In genomic region chr21:46294647-46295176, GRCh38 we compare ENCODE assay signal across 10 cellular contexts. TPM values are rescaled to one million over a fixed set of nuclear protein-coding genes. Genes with fewer than 3 reads are reported as not detected.
DNase-seq lines count a peak whose midpoint lies in the region; ATAC-seq and TF ChIP-seq lines count a peak whose summit lies in the region.
"Had no signal": no experiment of that assay in that cellular context is flagged by ENCODE, and none has a peak within 500 bp of the region (broad histone marks: within the 10 kb centered on the region; RNA-seq: fewer than 3 reads in every experiment).

No MANE protein-coding gene starts in this region.

- H3K4me1 ChIP-seq in lung (ENCODE audit: control insufficient read depth in 2 of 2, insufficient read depth in 2 of 2, low read length in 2 of 2) (peaks cover 0 to 2% of the 10 kb centered on the region in 2 donors), colonic mucosa (no peaks in the 10 kb centered on the region)

- H3K4me3 ChIP-seq in lung (no peak overlapping the region), colonic mucosa (no peak overlapping the region)
- H3K4me3 ChIP-seq: ascending aorta had no signal

- no peak overlapping the region for H3K9ac ChIP-seq in colonic mucosa (ENCODE audit: low read depth in 2 of 2, low read length in 2 of 2)

- 45 to 59% methylated on average over 10 of the region's 10 CpGs for WGBS in lung, 2 donors

- intact Hi-C loops in colonic mucosa (cut with DNase I): no loop called here

- H3K27ac ChIP-seq in lung (ENCODE audit: low read depth in 1 of 2, low read length in 1 of 2): peak overlapping the region; percentile 33 to 42
- no peak overlapping the region for H3K27ac ChIP-seq in colonic mucosa
- H3K27ac ChIP-seq: ascending aorta had no signal

- H3K9me3 ChIP-seq in lung (ENCODE audit: control insufficient read depth in 2 of 2, insufficient read depth in 1 of 2, low read length in 1 of 2) (no peaks in the 10 kb centered on the region), colonic mucosa (no peaks in the 10 kb centered on the region)
- H3K9me3 ChIP-seq: ascending aorta had no signal

- H3K27me3 ChIP-seq in lung (ENCODE audit: control insufficient read depth, insufficient read depth) (no peaks in the 10 kb centered on the region), colonic mucosa (no peaks in the 10 kb centered on the region)
- H3K27me3 ChIP-seq: ascending aorta had no signal

- H3K36me3 ChIP-seq in lung (ENCODE audit: control insufficient read depth in 2 of 2, insufficient read depth in 2 of 2, low read length in 2 of 2) (peaks cover 3 to 8% of the 10 kb centered on the region in 2 donors), colonic mucosa (no peaks in the 10 kb centered on the region)

- DNase-seq in CD1c-positive myeloid dendritic cell (ENCODE audit: extremely low spot score): peak; percentile 72
- peak; percentile 33 for DNase-seq in HuH-7 (ENCODE audit: low spot score)
- DNase-seq in astrocyte of the hippocampus (ENCODE audit: low read depth, low spot score): peak; percentile 53
- no peak for DNase-seq in lung (ENCODE audit: low spot score)
- no peak for DNase-seq in activated gamma-delta T cell (lab: John Stamatoyannopoulos, UW)
- DNase-seq in T-helper 9 cell: no peak
- no peak for DNase-seq in colonic mucosa
- DNase-seq: nephron progenitor cell had no signal

- TF ChIP-seq CTCF in lung (IDR thresholded peaks at IDR 0.05; ENCODE audit: control extremely low read depth, extremely low read depth) (no peak), colonic mucosa (IDR thresholded peaks at IDR 0.05) (no peak)

- ATAC-seq in lung (ENCODE audit: insufficient read depth, low FRiP score) (no peak), HG02970 (IDR thresholded peaks at IDR 0.05; ENCODE audit: low FRiP score, unreplicated experiment) (no peak)

RNA-seq across cellular contexts. Expression of gene YBEY, which starts 8.6 kb away (rescaled TPM):
- 10 to 100 TPM; 12.7 to 17.4 TPM for total RNA-seq in lung
- polyA plus RNA-seq in lung: 10 to 100 TPM in 1 of 2 donors, 1 to 10 TPM in 1; 7.6 to 32.1 TPM
- 10 to 100 TPM in 1 of 2 donors, 1 to 10 TPM in 1; 8.0 to 12.4 TPM for total RNA-seq in colonic mucosa

RNA-seq across cellular contexts. Expression of gene MCM3AP, which starts 9.3 kb away (rescaled TPM):
- total RNA-seq in lung (100 to 1,000 TPM; 114 TPM), colonic mucosa (100 to 1,000 TPM in 1 of 2 donors, 10 to 100 TPM in 1; 68.4 to 112 TPM)
- polyA plus RNA-seq in lung: 10 to 100 TPM; 40.7 to 43.8 TPM

RNA-seq across cellular contexts. Expression of gene C21orf58, which starts 29.0 kb away (rescaled TPM):
- total RNA-seq in lung: 10 to 100 TPM; 12.4 to 20.8 TPM
- 1 to 10 TPM; 4.8 to 5.4 TPM for polyA plus RNA-seq in lung
- total RNA-seq in colonic mucosa: 10 to 100 TPM in 1 of 2 donors, 1 to 10 TPM in 1; 5.5 to 25.7 TPM

RNA-seq across cellular contexts. Expression of gene PCNT, which starts 29.2 kb away (rescaled TPM):
- total RNA-seq in lung: 10 to 100 TPM; 26.8 to 37.2 TPM
- polyA plus RNA-seq in lung: 10 to 100 TPM in 1 of 2 donors, 1 to 10 TPM in 1; 9.8 to 10.3 TPM
- 10 to 100 TPM; 15.1 to 32.5 TPM for total RNA-seq in colonic mucosa

Comparison
In these comparisons a context has a peak if more than half of its experiments do, and no peak if none do; other contexts are left out.
1. DNase-seq: peak in CD1c-positive myeloid dendritic cell (single experiment), HuH-7 (single experiment) and astrocyte of the hippocampus (single experiment); none in lung (single experiment), activated gamma-delta T cell (single experiment), T-helper 9 cell (single experiment) and colonic mucosa (single experiment).